8 cellular contexts compared by ENCODE assay signal in genomic region chr9:2620876-2621677, GRCh38. TPM values are rescaled to one million over a fixed set of nuclear protein-coding genes. Genes with fewer than 3 reads are reported as not detected.
A peak's percentile ranks its signal among the peaks of the same experiment; 100 is the strongest.
DNase-seq lines count a peak whose midpoint lies in the region; ATAC-seq and TF ChIP-seq lines count a peak whose summit lies in the region.

No MANE protein-coding gene starts in this region.

- H3K4me1 Mint-ChIP-seq in T-cell (peaks cover 14 to 19% (median 14%) of the 10 kb centered on the region in 3 donors), MCF 10A (ENCODE audit: insufficient read depth, unreplicated experiment) (peaks cover 5% of the 10 kb centered on the region)

- intact Hi-C loops in MCF 10A (cut with micrococcal nuclease): loop anchor here (1.0 to 10.0 kb wide), 4 partner anchors 64 to 224 kb away; partner anchors contain the start of gene PUM3

- peak overlapping the region in 1 of 2 donors; percentile 25 for H3K27ac Mint-ChIP-seq in T-cell
- peak overlapping the region; percentile 77 for H3K27ac Mint-ChIP-seq in MCF 10A (ENCODE audit: low read depth, unreplicated experiment)

- CTCF ChIA-PET in T-cell (lab: Charles Lee): no interaction called here
- CTCF ChIA-PET in MCF 10A (lab: Yijun Ruan, JAX): interaction anchor here (1.1 kb wide), 1 partner anchor 10 kb away, joined by 4 read pairs; no protein-coding TSS in a partner anchor

- peak; percentile 60 for DNase-seq in GM04504 (ENCODE audit: low read depth)
- peak; percentile 64 for DNase-seq in NCI-H1436 treated with DMSO at 0.1 percent for 48 hours (lab: John Stamatoyannopoulos, UW)
- peak in 7 of 34 experiments; percentile 1 to 24 (median 8) for DNase-seq in T-cell
- DNase-seq in MCF 10A (ENCODE audit: unreplicated experiment): peak; percentile 61
- peak; percentile 89 for DNase-seq in iPS-NIHi11 (ENCODE audit: low spot score)
- peak; percentile 49 for DNase-seq in skeletal muscle cell (ENCODE audit: low read depth)

- H3K9me3 Mint-ChIP-seq in T-cell: no peaks in the 10 kb centered on the region
- no peaks in the 10 kb centered on the region for H3K9me3 Mint-ChIP-seq in MCF 10A (ENCODE audit: unreplicated experiment)

- peak overlapping the region; percentile 80 for H3K4me3 ChIP-seq in skeletal muscle cell (ENCODE audit: low read depth, low read length)

- TSS peak; percentile 74 for BruUV-seq in MCF 10A (replicated peaks; lab: Mats Ljungman, UMichigan)

- ATAC-seq in HG02759 (IDR thresholded peaks at IDR 0.05; ENCODE audit: unreplicated experiment): peak; percentile 43
- ATAC-seq in T-cell (replicated peaks in 1 of 4): peak; percentile 41 to 70 (median 45)
- no peak for ATAC-seq in HG02973 (IDR thresholded peaks at IDR 0.05; ENCODE audit: unreplicated experiment)

- POLR2A ChIA-PET in T-cell (lab: Charles Lee) (no interaction called here), MCF 10A (lab: Yijun Ruan, JAX) (no interaction called here)

- H3K36me3 Mint-ChIP-seq in T-cell (no peaks in the 10 kb centered on the region), MCF 10A (ENCODE audit: insufficient read depth, unreplicated experiment) (no peaks in the 10 kb centered on the region)

- H3K27me3 Mint-ChIP-seq in T-cell: peaks cover 50 to 54% of the 10 kb centered on the region in 2 donors
- H3K27me3 Mint-ChIP-seq in MCF 10A (ENCODE audit: insufficient read depth, unreplicated experiment): no peaks in the 10 kb centered on the region

- peak overlapping the region; percentile 77 to 83 (median 82) for H3K4me3 Mint-ChIP-seq in T-cell
- peak overlapping the region; percentile 75 for H3K4me3 Mint-ChIP-seq in MCF 10A (ENCODE audit: unreplicated experiment)

- TF ChIP-seq CTCF in MCF 10A (IDR thresholded peaks at IDR 0.05; ENCODE audit: unreplicated experiment): no peak

RNA-seq across cellular contexts. Expression of gene VLDLR, which starts 0.5 kb away (rescaled TPM):
- total RNA-seq in T-cell (1 to 10 TPM in 2 of 5 donors, under 1 TPM in 3; 0.16 to 1.9 (median 0.92) TPM), MCF 10A (2022) (5.0 and 7.2 TPM in 2 replicates)
